ENCODE assay signal across 30 cellular contexts in the genomic region with DNA sequence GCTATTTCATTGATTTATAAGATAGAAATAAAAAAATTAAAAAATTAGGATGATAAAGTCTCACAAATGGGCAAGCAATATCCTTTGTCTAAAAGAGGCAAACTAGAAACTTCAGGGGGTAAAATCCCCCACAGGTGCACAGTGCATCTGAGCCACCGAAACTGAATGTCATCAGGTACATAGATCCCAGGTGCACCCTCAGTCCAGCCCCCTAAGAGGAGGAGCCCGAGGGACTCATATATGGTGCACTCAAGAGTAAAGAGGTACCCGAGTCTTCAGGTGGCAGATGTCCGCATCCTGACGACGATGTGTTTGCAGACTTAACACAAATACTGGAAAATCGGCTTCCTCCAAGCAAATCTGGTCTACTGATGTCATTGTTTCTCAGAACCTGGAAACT. TPM values are rescaled to one million over a fixed set of nuclear protein-coding genes. Genes with fewer than 3 reads are reported as not detected.
"Had no signal": no experiment of that assay in that cellular context is flagged by ENCODE, and none has a peak within 500 bp of the region (broad histone marks: within the 10 kb centered on the region; RNA-seq: fewer than 3 reads in every experiment).

No MANE protein-coding gene starts in this region.

- H3K4me1 ChIP-seq: adrenal gland, ascending aorta, gastroesophageal sphincter, pancreas, prostate gland, uterus had no signal

- H3K27ac ChIP-seq: adrenal gland, ascending aorta, cardiac muscle cell, coronary artery, dorsolateral prefrontal cortex, gastroesophageal sphincter, pancreas, prostate gland, thoracic aorta, uterus, VCaP had no signal

- H3K36me3 ChIP-seq: adrenal gland, ascending aorta, cardiac muscle cell, gastroesophageal sphincter, pancreas, prostate gland, thoracic aorta, uterus had no signal

- H3K27me3 ChIP-seq: adrenal gland, ascending aorta, cardiac muscle cell, gastroesophageal sphincter, pancreas, uterus had no signal

- H3K4me3 ChIP-seq: adrenal gland, ascending aorta, cardiac muscle cell, coronary artery, dorsolateral prefrontal cortex, gastroesophageal sphincter, pancreas, prostate gland, thoracic aorta, uterus had no signal

- DNase-seq: activated CD4-positive, alpha-beta T cell treated with anti-CD3 and anti-CD28 coated beads for 48 hours; activated CD4-positive, alpha-beta T cell treated with anti-CD3 and anti-CD28 coated beads, Interleukin-2, amount 50 U/mL, for 48 hours; activated CD8-positive, alpha-beta memory T cell treated with anti-CD3 and anti-CD28 coated beads for 24 hours; activated effector memory CD4-positive, alpha-beta T cell treated with Interleukin-2 at 50 U/mL for 16 hours; activated naive CD4-positive, alpha-beta T cell treated with Interleukin-2 at 50 U/mL for 16 hours; activated naive CD8-positive, alpha-beta T cell treated with anti-CD3 and anti-CD28 coated beads for 36 hours; adrenal gland; dorsolateral prefrontal cortex; effector memory CD4-positive, alpha-beta T cell; hippocampal formation; kidney; left colon; mammary epithelial cell; naive thymus-derived CD8-positive, alpha-beta T cell; nucleus accumbens; pancreas; retina; small intestine; stimulated activated CD4-positive, alpha-beta T cell treated with anti-CD3 and anti-CD28 coated beads, Interleukin-4, amount 100 ng/mL, for 24 hours; uterus had no signal

- H3K9me3 ChIP-seq: adrenal gland, ascending aorta, gastroesophageal sphincter, pancreas, prostate gland, thoracic aorta, uterus had no signal

- ATAC-seq: gastroesophageal sphincter; left colon; naive thymus-derived CD8-positive, alpha-beta T cell; pancreas; sciatic nerve; stimulated activated effector memory CD8-positive, alpha-beta T cell treated with anti-CD3 and anti-CD28 coated beads, Interleukin-12 subunit alpha, Interleukin-12 subunit beta, amount 100 ng/mL, for 72 hours had no signal

RNA-seq across cellular contexts. Expression of gene QPCT, which starts 11.3 kb away (rescaled TPM):
- total RNA-seq: neural crest cell had no signal
- polyA plus RNA-seq: cardiac muscle cell had no signal
